In the genomic region with DNA sequence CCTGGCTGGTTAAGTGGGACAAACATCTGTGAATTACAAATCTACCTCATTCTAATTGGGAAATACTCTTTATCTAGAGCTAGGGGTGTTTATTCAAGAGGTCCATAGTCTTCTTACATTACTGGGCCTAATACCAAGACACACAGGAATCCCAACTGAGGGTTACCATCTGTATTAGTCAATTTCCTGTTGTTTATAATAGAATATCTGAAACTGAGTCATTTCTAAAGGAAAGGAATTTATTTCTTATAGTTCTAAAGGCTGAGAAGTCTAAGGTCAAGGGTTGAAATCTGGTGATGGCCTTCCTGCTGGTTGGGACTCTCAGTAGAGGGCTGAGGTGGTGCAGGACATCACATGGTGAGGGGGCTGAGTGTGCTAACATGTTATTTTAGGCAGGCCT, we compare ENCODE assay signal across 13 cellular contexts. TPM values are rescaled to one million over a fixed set of nuclear protein-coding genes. Genes with fewer than 3 reads are reported as not detected.
DNase-seq lines count a peak whose midpoint lies in the region; ATAC-seq, FAIRE-seq and TF ChIP-seq lines count a peak whose summit lies in the region.
"Had no signal": no experiment of that assay in that cellular context is flagged by ENCODE, and none has a peak within 500 bp of the region (broad histone marks: within the 10 kb centered on the region; RNA-seq: fewer than 3 reads in every experiment).

No MANE protein-coding gene starts in this region.

- H3K4me1 ChIP-seq in left lung: peaks cover 2 to 8% of the 10 kb centered on the region in 2 donors

- CTCF ChIA-PET in AG04449 (lab: Yijun Ruan, JAX): interaction anchor here (0.9 to 4.1 kb wide), 7 partner anchors 9 to 106 kb away, joined by 3 to 20 read pairs (median 3); no protein-coding TSS in a partner anchor

- ATAC-seq in left lung (peak; percentile 21), HG03139 (IDR thresholded peaks at IDR 0.05; ENCODE audit: unreplicated experiment) (no peak), HG03045 (IDR thresholded peaks at IDR 0.05; ENCODE audit: unreplicated experiment) (no peak)
- ATAC-seq: natural killer cell treated with Interleukin-12 subunit alpha and Interleukin-12 subunit beta and Interleukin-15 and Interleukin-18, amount 100 ng/mL, for 72 hours; stimulated activated memory B cell treated with anti-CD40 and anti-IgM and Interleukin-4, amounts not matched to agents 10 μg/mL and 1 μg/mL and 100 μg/mL, for 72 hours had no signal

- H3K27me3 ChIP-seq in left lung: no peaks in the 10 kb centered on the region
- H3K27me3 ChIP-seq: Peyer's patch had no signal

- no peaks in the 10 kb centered on the region for H3K9me3 ChIP-seq in left lung
- H3K9me3 ChIP-seq: Peyer's patch had no signal

- POLR2A ChIA-PET in AG04449 (lab: Yijun Ruan, JAX): interaction anchor here (0.7 to 2.0 kb wide), 3 partner anchors 20 to 85 kb away, joined by 3 to 7 read pairs (median 4); a partner anchor contains a TSS

- no peaks in the 10 kb centered on the region for H3K36me3 ChIP-seq in left lung
- H3K36me3 ChIP-seq: Peyer's patch had no signal

- DNase-seq in AG04449 (ENCODE audit: low read depth, low spot score) (peak; percentile 92), M059J (ENCODE audit: low read depth) (peak; percentile 87), epithelial cell of esophagus (ENCODE audit: low read depth) (peak; percentile 63), left lung (no peak), RCC 7860 (ENCODE audit: low spot score) (no peak), DMS53 (lab: John Stamatoyannopoulos, UW) (no peak)
- DNase-seq: NCI-H187 treated with DMSO at 0.1 percent for 48 hours, Peyer's patch had no signal

- no peak for FAIRE-seq in RCC 7860 (lab: Jason Lieb, UNC)

- intact Hi-C loops in left lung (cut with DNase I): no loop called here

- TF ChIP-seq CTCF in AG04449 (IDR thresholded peaks at IDR 0.05; ENCODE audit: insufficient read depth, low read length, missing control alignments) (no peak), epithelial cell of esophagus (IDR thresholded peaks at IDR 0.05; ENCODE audit: insufficient read depth, low read depth, low read length, missing control alignments) (no peak), left lung (IDR thresholded peaks at IDR 0.05) (no peak)

- H3K4me3 ChIP-seq in AG04449 (ENCODE audit: low read depth, low read length): no peak overlapping the region
- no peak overlapping the region for H3K4me3 ChIP-seq in epithelial cell of esophagus (ENCODE audit: low read length)
- H3K4me3 ChIP-seq in left lung: no peak overlapping the region
- H3K4me3 ChIP-seq: Peyer's patch had no signal

- H3K27ac ChIP-seq in left lung: no peak overlapping the region
- H3K27ac ChIP-seq: Peyer's patch had no signal

RNA-seq across cellular contexts. Expression of a gene that starts 36.0 kb away (rescaled TPM):
- total RNA-seq in M059J (2014; rRNA removed; shearing (Covaris generic)): 146 and 189 TPM in 2 replicates
- total RNA-seq in left lung: 100 to 1,000 TPM; 126 to 134 TPM

RNA-seq across cellular contexts. Expression of a gene that starts 43.5 kb away (rescaled TPM):
- total RNA-seq in M059J (2014; rRNA removed; shearing (Covaris generic)): 69.9 and 72.7 TPM in 2 replicates
- 10 to 100 TPM; 25.0 to 30.7 TPM for total RNA-seq in left lung
- total RNA-seq: B cell had no signal

Comparison
In these comparisons a context has a peak if more than half of its experiments do, and no peak if none do; other contexts are left out.
1. DNase-seq: peak in AG04449 (single experiment), M059J (single experiment) and epithelial cell of esophagus (single experiment); none in left lung (0 of 2), RCC 7860 (single experiment) and DMS53 (single experiment).